In the genomic region with DNA sequence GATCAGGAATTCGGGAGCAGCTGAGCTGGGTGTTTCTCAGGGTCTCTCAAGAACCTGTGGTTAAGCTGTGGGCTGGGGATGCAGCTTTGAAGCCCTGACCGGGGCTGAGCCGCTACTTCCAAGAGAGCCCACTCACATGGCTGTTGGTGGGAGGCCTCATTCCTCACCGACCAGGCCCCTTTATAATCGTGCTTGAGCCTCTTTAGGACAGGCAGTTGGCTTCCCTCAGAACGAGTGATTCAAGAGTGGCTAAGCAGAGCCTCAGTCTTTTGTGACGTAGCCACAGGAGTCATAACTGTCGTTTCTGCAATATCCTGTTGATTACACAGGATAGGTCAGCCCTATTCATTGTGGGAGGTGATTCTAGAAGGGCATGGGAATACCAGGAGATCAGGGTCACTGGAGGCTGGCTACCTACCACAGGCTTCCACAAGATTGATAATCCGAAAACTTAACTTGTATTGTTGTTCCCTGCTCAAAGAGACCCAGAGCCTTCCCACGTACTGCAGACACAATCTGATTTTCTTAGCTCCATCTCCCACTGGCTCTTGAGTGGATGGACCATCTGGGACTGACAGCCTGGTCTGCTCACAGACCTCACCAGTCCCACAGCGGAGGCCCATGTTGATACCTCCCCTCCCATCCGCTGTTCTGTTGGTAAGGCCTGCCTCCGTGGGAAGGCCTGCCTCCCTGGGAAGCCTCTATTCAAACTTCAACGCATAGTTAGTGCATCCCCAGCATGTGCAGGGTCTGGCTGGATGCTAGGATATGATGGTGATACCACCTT, we compare ENCODE assay signal across 2 cellular contexts.
TF ChIP-seq lines count a peak whose summit lies in the region.

No MANE protein-coding gene starts in this region.

TF ChIP-seq in A549, 52 proteins besides CTCF, POLR2A, EP300 and RAD21 (continued from another document):
- TF ChIP-seq BCL3 (IDR thresholded peaks at IDR 0.05) (no peak), RNF2 (IDR thresholded peaks at IDR 0.05; ENCODE audit: borderline replicate concordance, low read depth) (no peak), KDM5A (IDR thresholded peaks at IDR 0.05) (no peak)

TF ChIP-seq in GM23338, 12 proteins besides CTCF, POLR2A, EP300 and RAD21 (continued from another document):
- TF ChIP-seq, protein P1, sequence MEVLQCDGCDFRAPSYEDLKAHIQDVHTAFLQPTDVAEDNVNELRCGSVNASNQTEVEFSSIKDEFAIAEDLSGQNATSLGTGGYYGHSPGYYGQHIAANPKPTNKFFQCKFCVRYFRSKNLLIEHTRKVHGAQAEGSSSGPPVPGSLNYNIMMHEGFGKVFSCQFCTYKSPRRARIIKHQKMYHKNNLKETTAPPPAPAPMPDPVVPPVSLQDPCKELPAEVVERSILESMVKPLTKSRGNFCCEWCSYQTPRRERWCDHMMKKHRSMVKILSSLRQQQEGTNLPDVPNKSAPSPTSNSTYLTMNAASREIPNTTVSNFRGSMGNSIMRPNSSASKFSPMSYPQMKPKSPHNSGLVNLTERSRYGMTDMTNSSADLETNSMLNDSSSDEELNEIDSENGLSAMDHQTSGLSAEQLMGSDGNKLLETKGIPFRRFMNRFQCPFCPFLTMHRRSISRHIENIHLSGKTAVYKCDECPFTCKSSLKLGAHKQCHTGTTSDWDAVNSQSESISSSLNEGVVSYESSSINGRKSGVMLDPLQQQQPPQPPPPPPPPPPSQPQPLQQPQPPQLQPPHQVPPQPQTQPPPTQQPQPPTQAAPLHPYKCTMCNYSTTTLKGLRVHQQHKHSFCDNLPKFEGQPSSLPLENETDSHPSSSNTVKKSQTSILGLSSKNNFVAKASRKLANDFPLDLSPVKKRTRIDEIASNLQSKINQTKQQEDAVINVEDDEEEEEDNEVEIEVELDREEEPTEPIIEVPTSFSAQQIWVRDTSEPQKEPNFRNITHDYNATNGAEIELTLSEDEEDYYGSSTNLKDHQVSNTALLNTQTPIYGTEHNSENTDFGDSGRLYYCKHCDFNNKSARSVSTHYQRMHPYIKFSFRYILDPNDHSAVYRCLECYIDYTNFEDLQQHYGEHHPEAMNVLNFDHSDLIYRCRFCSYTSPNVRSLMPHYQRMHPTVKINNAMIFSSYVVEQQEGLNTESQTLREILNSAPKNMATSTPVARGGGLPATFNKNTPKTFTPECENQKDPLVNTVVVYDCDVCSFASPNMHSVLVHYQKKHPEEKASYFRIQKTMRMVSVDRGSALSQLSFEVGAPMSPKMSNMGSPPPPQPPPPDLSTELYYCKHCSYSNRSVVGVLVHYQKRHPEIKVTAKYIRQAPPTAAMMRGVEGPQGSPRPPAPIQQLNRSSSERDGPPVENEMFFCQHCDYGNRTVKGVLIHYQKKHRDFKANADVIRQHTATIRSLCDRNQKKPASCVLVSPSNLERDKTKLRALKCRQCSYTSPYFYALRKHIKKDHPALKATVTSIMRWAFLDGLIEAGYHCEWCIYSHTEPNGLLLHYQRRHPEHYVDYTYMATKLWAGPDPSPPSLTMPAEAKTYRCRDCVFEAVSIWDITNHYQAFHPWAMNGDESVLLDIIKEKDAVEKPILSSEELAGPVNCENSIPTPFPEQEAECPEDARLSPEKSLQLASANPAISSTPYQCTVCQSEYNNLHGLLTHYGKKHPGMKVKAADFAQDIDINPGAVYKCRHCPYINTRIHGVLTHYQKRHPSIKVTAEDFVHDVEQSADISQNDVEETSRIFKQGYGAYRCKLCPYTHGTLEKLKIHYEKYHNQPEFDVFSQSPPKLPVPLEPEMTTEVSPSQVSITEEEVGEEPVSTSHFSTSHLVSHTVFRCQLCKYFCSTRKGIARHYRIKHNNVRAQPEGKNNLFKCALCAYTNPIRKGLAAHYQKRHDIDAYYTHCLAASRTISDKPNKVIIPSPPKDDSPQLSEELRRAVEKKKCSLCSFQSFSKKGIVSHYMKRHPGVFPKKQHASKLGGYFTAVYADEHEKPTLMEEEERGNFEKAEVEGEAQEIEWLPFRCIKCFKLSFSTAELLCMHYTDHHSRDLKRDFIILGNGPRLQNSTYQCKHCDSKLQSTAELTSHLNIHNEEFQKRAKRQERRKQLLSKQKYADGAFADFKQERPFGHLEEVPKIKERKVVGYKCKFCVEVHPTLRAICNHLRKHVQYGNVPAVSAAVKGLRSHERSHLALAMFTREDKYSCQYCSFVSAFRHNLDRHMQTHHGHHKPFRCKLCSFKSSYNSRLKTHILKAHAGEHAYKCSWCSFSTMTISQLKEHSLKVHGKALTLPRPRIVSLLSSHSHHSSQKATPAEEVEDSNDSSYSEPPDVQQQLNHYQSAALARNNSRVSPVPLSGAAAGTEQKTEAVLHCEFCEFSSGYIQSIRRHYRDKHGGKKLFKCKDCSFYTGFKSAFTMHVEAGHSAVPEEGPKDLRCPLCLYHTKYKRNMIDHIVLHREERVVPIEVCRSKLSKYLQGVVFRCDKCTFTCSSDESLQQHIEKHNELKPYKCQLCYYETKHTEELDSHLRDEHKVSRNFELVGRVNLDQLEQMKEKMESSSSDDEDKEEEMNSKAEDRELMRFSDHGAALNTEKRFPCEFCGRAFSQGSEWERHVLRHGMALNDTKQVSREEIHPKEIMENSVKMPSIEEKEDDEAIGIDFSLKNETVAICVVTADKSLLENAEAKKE (CRISPR knock-in tag; IDR thresholded peaks at IDR 0.05): no peak
- TF ChIP-seq JUNB (IDR thresholded peaks at IDR 0.05; ENCODE audit: unreplicated experiment) (no peak), STAT1 (IDR thresholded peaks at IDR 0.05; ENCODE audit: unreplicated experiment) (no peak), NANOG (IDR thresholded peaks at IDR 0.05; ENCODE audit: borderline replicate concordance) (no peak), ETS1 (IDR thresholded peaks at IDR 0.05) (no peak), EZH2phosphoT487 (IDR thresholded peaks at IDR 0.05; ENCODE audit: unreplicated experiment) (no peak), POLR2AphosphoS5 (IDR thresholded peaks at IDR 0.05; ENCODE audit: low read depth) (no peak), ZNF331 (CRISPR knock-in tag; IDR thresholded peaks at IDR 0.05; ENCODE audit: low read depth) (no peak)
